In genomic region chr5:172915514-172915913, GRCh38 we compare ENCODE assay signal across 2 cellular contexts.
TF ChIP-seq lines count a peak whose summit lies in the region.

No MANE protein-coding gene starts in this region.

TF ChIP-seq in HepG2, 621 proteins besides CTCF, POLR2A, EP300 and RAD21:
- no peak for TF ChIP-seq ZBTB49 (CRISPR knock-in tag; IDR thresholded peaks at IDR 0.05; ENCODE audit: borderline replicate concordance)
- TF ChIP-seq SIX4 (CRISPR knock-in tag; IDR thresholded peaks at IDR 0.05), result no peak
- TF ChIP-seq ZNF768 (CRISPR knock-in tag; IDR thresholded peaks at IDR 0.05), result peak; percentile 97

TF ChIP-seq in K562, 482 proteins besides CTCF, POLR2A, EP300 and RAD21:
- TF ChIP-seq KDM1A (IDR thresholded peaks at IDR 0.05), result 0 out of 4 replicates have a peak, but pooled peaks of 1 of the 2 experiments have one; percentile 36
- TF ChIP-seq, protein P1, sequence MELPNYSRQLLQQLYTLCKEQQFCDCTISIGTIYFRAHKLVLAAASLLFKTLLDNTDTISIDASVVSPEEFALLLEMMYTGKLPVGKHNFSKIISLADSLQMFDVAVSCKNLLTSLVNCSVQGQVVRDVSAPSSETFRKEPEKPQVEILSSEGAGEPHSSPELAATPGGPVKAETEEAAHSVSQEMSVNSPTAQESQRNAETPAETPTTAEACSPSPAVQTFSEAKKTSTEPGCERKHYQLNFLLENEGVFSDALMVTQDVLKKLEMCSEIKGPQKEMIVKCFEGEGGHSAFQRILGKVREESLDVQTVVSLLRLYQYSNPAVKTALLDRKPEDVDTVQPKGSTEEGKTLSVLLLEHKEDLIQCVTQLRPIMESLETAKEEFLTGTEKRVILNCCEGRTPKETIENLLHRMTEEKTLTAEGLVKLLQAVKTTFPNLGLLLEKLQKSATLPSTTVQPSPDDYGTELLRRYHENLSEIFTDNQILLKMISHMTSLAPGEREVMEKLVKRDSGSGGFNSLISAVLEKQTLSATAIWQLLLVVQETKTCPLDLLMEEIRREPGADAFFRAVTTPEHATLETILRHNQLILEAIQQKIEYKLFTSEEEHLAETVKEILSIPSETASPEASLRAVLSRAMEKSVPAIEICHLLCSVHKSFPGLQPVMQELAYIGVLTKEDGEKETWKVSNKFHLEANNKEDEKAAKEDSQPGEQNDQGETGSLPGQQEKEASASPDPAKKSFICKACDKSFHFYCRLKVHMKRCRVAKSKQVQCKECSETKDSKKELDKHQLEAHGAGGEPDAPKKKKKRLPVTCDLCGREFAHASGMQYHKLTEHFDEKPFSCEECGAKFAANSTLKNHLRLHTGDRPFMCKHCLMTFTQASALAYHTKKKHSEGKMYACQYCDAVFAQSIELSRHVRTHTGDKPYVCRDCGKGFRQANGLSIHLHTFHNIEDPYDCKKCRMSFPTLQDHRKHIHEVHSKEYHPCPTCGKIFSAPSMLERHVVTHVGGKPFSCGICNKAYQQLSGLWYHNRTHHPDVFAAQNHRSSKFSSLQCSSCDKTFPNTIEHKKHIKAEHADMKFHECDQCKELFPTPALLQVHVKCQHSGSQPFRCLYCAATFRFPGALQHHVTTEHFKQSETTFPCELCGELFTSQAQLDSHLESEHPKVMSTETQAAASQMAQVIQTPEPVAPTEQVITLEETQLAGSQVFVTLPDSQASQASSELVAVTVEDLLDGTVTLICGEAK (IDR thresholded peaks at IDR 0.05), result no peak
- TF ChIP-seq, protein P1 (CRISPR knock-in tag; IDR thresholded peaks at IDR 0.05), result no peak
- TF ChIP-seq ZFP36 (IDR thresholded peaks at IDR 0.05; ENCODE audit: low read depth, low read length, partially characterized antibody), result peak; percentile 89
- peak; percentile 81 for TF ChIP-seq BCOR (IDR thresholded peaks at IDR 0.05)
- TF ChIP-seq SMARCA5 (IDR thresholded peaks at IDR 0.05), result peak; percentile 64; the same call in 1 of the 2 replicates
- peak; percentile 94 for TF ChIP-seq RBM25 (IDR thresholded peaks at IDR 0.05; ENCODE audit: low read depth, low read length, severe bottlenecking)
